In genomic region chr22:50641696-50642607, GRCh38 we compare ENCODE assay signal across 1 cellular context.
TF ChIP-seq lines count a peak whose summit lies in the region.

No MANE protein-coding gene starts in this region.

TF ChIP-seq in HepG2, 621 proteins besides CTCF, POLR2A, EP300 and RAD21 (continued from another document and continues in another):
- TF ChIP-seq PRDM4 (CRISPR knock-in tag; IDR thresholded peaks at IDR 0.05; ENCODE audit: borderline replicate concordance) (no peak), ZMAT3 (CRISPR knock-in tag; conservative IDR thresholded peaks at IDR 0.05) (no peak), THAP9 (CRISPR knock-in tag; IDR thresholded peaks at IDR 0.05; ENCODE audit: borderline replicate concordance) (0 out of 2 replicates have a peak, but pooled peaks have one; percentile 6), ZNF337 (CRISPR knock-in tag; IDR thresholded peaks at IDR 0.05; ENCODE audit: borderline replicate concordance, low read depth) (no peak), ZNF331 (CRISPR knock-in tag; IDR thresholded peaks at IDR 0.05) (peak; percentile 45; the same call in 1 of the 2 replicates), GABPB1 (CRISPR knock-in tag; IDR thresholded peaks at IDR 0.05) (peak; percentile 67), USF2 (IDR thresholded peaks at IDR 0.05; ENCODE audit: low read depth, low read length) (peak; percentile 89), USF2 (CRISPR knock-in tag; IDR thresholded peaks at IDR 0.05; ENCODE audit: borderline replicate concordance) (peak; percentile 97; the same call in 1 of the 2 replicates), NRL (CRISPR knock-in tag; IDR thresholded peaks at IDR 0.05; ENCODE audit: borderline replicate concordance) (peak; percentile 61; the same call in 1 of the 2 replicates), ARID4A (CRISPR knock-in tag; IDR thresholded peaks at IDR 0.05; ENCODE audit: borderline replicate concordance) (peak; percentile 60; the same call in 1 of the 2 replicates), DPF2 (CRISPR knock-in tag; IDR thresholded peaks at IDR 0.05; ENCODE audit: borderline replicate concordance, low read depth) (peak; percentile 67; the same call in 1 of the 2 replicates), SP140L (CRISPR knock-in tag; IDR thresholded peaks at IDR 0.05; ENCODE audit: borderline replicate concordance) (no peak), ZNF256 (CRISPR knock-in tag; conservative IDR thresholded peaks at IDR 0.05) (0 out of 2 replicates have a peak, but pooled peaks have one; percentile 3), ATF7-NPFF (CRISPR knock-in tag; IDR thresholded peaks at IDR 0.05; ENCODE audit: low read depth) (peak; percentile 10; the same call in 1 of the 2 replicates), GFI1 (CRISPR knock-in tag; IDR thresholded peaks at IDR 0.05; ENCODE audit: borderline replicate concordance) (peak; percentile 87), ZNF512B (CRISPR knock-in tag; IDR thresholded peaks at IDR 0.05; ENCODE audit: borderline replicate concordance) (peak; percentile 24; the same call in 1 of the 2 replicates), HINFP (CRISPR knock-in tag; IDR thresholded peaks at IDR 0.05; ENCODE audit: low read depth) (no peak), BCL6 (CRISPR knock-in tag; IDR thresholded peaks at IDR 0.05) (peak; percentile 60), ZNF414 (CRISPR knock-in tag; IDR thresholded peaks at IDR 0.05) (no peak; the same call in 1 of the 2 replicates), ZBTB8A (CRISPR knock-in tag; IDR thresholded peaks at IDR 0.05; ENCODE audit: borderline replicate concordance, low read depth) (no peak), BRF2 (CRISPR knock-in tag; IDR thresholded peaks at IDR 0.05) (no peak), ZNF772 (CRISPR knock-in tag; IDR thresholded peaks at IDR 0.05) (peak; percentile 76; the same call in 1 of the 2 replicates), HOXA7 (CRISPR knock-in tag; IDR thresholded peaks at IDR 0.05) (no peak), TEAD2 (CRISPR knock-in tag; IDR thresholded peaks at IDR 0.05) (no peak), U2AF2 (IDR thresholded peaks at IDR 0.05; ENCODE audit: low read depth, low read length) (no peak), SIX4 (CRISPR knock-in tag; IDR thresholded peaks at IDR 0.05) (peak; percentile 49; the same call in 1 of the 2 replicates)
